ENCODE assay signal across 1 cellular context in the genomic region with DNA sequence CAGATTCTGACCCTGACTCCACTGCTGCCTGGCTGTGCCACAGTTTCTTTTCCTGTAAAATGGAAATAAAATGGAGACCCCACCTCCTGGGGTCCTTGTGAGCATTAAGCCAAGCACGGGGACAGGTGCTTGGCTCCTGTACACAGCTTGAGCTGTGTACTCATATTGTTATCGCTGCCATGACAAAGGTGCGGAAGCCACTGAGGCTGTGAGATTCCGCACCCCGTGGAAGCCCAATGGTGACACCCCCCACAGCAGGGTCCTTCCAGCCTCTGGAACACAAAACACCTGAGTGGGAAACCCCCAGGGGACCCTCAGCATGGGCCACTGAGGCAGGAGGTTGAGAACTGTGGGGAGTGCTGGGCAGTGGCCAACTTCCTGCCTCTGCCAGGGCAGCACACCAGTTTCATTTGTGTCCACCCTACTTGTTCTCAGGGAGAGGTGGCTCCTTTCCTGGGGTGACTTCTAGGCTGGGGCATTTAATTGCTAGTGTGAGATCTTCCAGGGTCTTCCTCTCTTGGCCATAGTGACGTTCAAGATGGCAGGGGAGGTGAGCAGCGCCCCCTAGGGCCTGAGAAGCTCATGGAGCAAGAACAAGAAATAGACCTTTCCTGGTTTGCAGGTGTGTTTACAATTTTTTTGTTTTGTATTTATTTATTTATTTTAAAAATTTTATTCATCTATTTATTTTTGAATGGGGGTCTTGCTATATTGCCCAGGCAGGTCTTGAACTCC.
TF ChIP-seq lines count a peak whose summit lies in the region.

No MANE protein-coding gene starts in this region.

TF ChIP-seq in IMR-90, 13 proteins besides CTCF, POLR2A, EP300 and RAD21:
- TF ChIP-seq CHD1 (IDR thresholded peaks at IDR 0.05; ENCODE audit: low read depth, low read length) = no peak
- no peak for TF ChIP-seq RFX5 (IDR thresholded peaks at IDR 0.05; ENCODE audit: low read depth, low read length)
- TF ChIP-seq MAFK (IDR thresholded peaks at IDR 0.05; ENCODE audit: low read depth, low read length) = no peak
- no peak for TF ChIP-seq BHLHE40 (IDR thresholded peaks at IDR 0.05; ENCODE audit: low read depth, low read length)
- TF ChIP-seq MAZ (IDR thresholded peaks at IDR 0.05; ENCODE audit: borderline replicate concordance, low read depth, low read length) = no peak
- no peak for TF ChIP-seq ELK1 (IDR thresholded peaks at IDR 0.05; ENCODE audit: borderline replicate concordance, low read depth, low read length)
- TF ChIP-seq SMC3 (IDR thresholded peaks at IDR 0.05; ENCODE audit: low read depth, low read length) = no peak
- TF ChIP-seq, protein P1, sequence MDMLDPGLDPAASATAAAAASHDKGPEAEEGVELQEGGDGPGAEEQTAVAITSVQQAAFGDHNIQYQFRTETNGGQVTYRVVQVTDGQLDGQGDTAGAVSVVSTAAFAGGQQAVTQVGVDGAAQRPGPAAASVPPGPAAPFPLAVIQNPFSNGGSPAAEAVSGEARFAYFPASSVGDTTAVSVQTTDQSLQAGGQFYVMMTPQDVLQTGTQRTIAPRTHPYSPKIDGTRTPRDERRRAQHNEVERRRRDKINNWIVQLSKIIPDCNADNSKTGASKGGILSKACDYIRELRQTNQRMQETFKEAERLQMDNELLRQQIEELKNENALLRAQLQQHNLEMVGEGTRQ (IDR thresholded peaks at IDR 0.05; ENCODE audit: low read depth, low read length) = no peak
- TF ChIP-seq CEBPB (IDR thresholded peaks at IDR 0.05; ENCODE audit: low read depth, low read length) = no peak
- no peak for TF ChIP-seq MXI1 (IDR thresholded peaks at IDR 0.05; ENCODE audit: borderline replicate concordance, low read depth, low read length)
- no peak for TF ChIP-seq FOS (IDR thresholded peaks at IDR 0.05; ENCODE audit: low read depth, low read length)
- TF ChIP-seq RCOR1 (IDR thresholded peaks at IDR 0.05; ENCODE audit: insufficient replicate concordance, low read length) = no peak
- TF ChIP-seq NFE2L2 (IDR thresholded peaks at IDR 0.05; ENCODE audit: low read depth, low read length) = no peak
